1 cellular context compared by ENCODE assay signal in genomic region chr11:64767344-64768299, GRCh38.
TF ChIP-seq lines count a peak whose summit lies in the region.

No MANE protein-coding gene starts in this region.

TF ChIP-seq in H1, 55 proteins besides CTCF, POLR2A, EP300 and RAD21:
- TF ChIP-seq JUND (IDR thresholded peaks at IDR 0.05; ENCODE audit: low read length) (no peak), RBBP5 (IDR thresholded peaks at IDR 0.05; ENCODE audit: borderline replicate concordance, low read depth, low read length) (no peak), CREB1 (IDR thresholded peaks at IDR 0.05) (peak; percentile 39; the same call in 1 of the 2 replicates), NRF1 (IDR thresholded peaks at IDR 0.05; ENCODE audit: low read depth, low read length) (no peak), EGR1 (IDR thresholded peaks at IDR 0.05; ENCODE audit: borderline replicate concordance, low read depth, low read length) (no peak), GTF2F1 (IDR thresholded peaks at IDR 0.05; ENCODE audit: borderline replicate concordance, low read depth, low read length) (no peak), RFX5 (IDR thresholded peaks at IDR 0.05; ENCODE audit: borderline replicate concordance, low read depth, low read length) (no peak), CBX8 (IDR thresholded peaks at IDR 0.05; ENCODE audit: borderline replicate concordance, low read depth, low read length) (no peak), JUN (IDR thresholded peaks at IDR 0.05; ENCODE audit: low read depth, low read length) (no peak), ATF3 (IDR thresholded peaks at IDR 0.05; ENCODE audit: insufficient read depth, low read depth, low read length) (no peak), BRCA1 (IDR thresholded peaks at IDR 0.05; ENCODE audit: low read depth, low read length) (no peak), ASH2L (IDR thresholded peaks at IDR 0.05; ENCODE audit: low read length) (no peak), MAX (IDR thresholded peaks at IDR 0.05) (peak; percentile 27; the same call in 1 of the 2 replicates), NANOG (IDR thresholded peaks at IDR 0.05; ENCODE audit: insufficient read depth, low read depth, low read length, poor library complexity, severe bottlenecking) (no peak), SP2 (IDR thresholded peaks at IDR 0.05; ENCODE audit: low read length) (no peak), YY1 (IDR thresholded peaks at IDR 0.05; ENCODE audit: low read depth, low read length) (0 out of 2 replicates have a peak, but pooled peaks have one; percentile 9), RNF2 (IDR thresholded peaks at IDR 0.05; ENCODE audit: borderline replicate concordance, low read depth, low read length, missing control alignments, poor library complexity, severe bottlenecking) (no peak), ZNF274 (IDR thresholded peaks at IDR 0.05; ENCODE audit: borderline replicate concordance, extremely low read depth, low read length) (no peak), BCL11A (IDR thresholded peaks at IDR 0.05; ENCODE audit: low read depth in 2 of 2, low read length in 2 of 2) (no peak), SP4 (IDR thresholded peaks at IDR 0.05; ENCODE audit: low read length) (no peak), SIN3A (conservative IDR thresholded peaks at IDR 0.05 in 1 of 2, IDR thresholded peaks at IDR 0.05 in 1 of 2; ENCODE audit: low read depth in 1 of 2, low read length in 2 of 2) (peak in 1 of 2 experiments; percentile 50; a peak in 1 of 4 replicates), PHF8 (conservative IDR thresholded peaks at IDR 0.05; ENCODE audit: low read depth, low read length) (no peak), KDM4A (IDR thresholded peaks at IDR 0.05; ENCODE audit: low read depth, low read length, severe bottlenecking) (no peak), RXRA (IDR thresholded peaks at IDR 0.05; ENCODE audit: insufficient read depth, low read depth, low read length) (no peak), TCF12 (IDR thresholded peaks at IDR 0.05; ENCODE audit: low read depth, low read length) (no peak), BACH1 (IDR thresholded peaks at IDR 0.05; ENCODE audit: low read length) (no peak), TBP (IDR thresholded peaks at IDR 0.05; ENCODE audit: low read depth, low read length) (no peak), HDAC6 (IDR thresholded peaks at IDR 0.05; ENCODE audit: low read depth, low read length) (no peak), KDM5A (IDR thresholded peaks at IDR 0.05; ENCODE audit: low read length) (no peak), HDAC2 (IDR thresholded peaks at IDR 0.05; ENCODE audit: borderline replicate concordance in 1 of 2, low read depth in 2 of 2, low read length in 2 of 2) (no peak), CTBP2 (IDR thresholded peaks at IDR 0.05; ENCODE audit: borderline replicate concordance, insufficient read depth, insufficient read length, low read length) (no peak), EZH2 (IDR thresholded peaks at IDR 0.05; ENCODE audit: low read depth, low read length, severe bottlenecking) (no peak), TEAD4 (IDR thresholded peaks at IDR 0.05; ENCODE audit: low read depth, low read length) (0 out of 2 replicates have a peak, but pooled peaks have one; percentile 4), SRF (IDR thresholded peaks at IDR 0.05; ENCODE audit: low read depth, low read length) (no peak), CHD1 (IDR thresholded peaks at IDR 0.05; ENCODE audit: low read depth, low read length) (no peak), SP1 (IDR thresholded peaks at IDR 0.05; ENCODE audit: low read depth, low read length) (no peak), TAF7 (optimal IDR thresholded peaks at IDR 0.05; ENCODE audit: borderline replicate concordance, low read depth, low read length) (no peak), E2F6 (IDR thresholded peaks at IDR 0.05) (peak; percentile 31; the same call in 1 of the 2 replicates), TAF1 (IDR thresholded peaks at IDR 0.05; ENCODE audit: low read depth, low read length) (no peak)
